In the genomic region with DNA sequence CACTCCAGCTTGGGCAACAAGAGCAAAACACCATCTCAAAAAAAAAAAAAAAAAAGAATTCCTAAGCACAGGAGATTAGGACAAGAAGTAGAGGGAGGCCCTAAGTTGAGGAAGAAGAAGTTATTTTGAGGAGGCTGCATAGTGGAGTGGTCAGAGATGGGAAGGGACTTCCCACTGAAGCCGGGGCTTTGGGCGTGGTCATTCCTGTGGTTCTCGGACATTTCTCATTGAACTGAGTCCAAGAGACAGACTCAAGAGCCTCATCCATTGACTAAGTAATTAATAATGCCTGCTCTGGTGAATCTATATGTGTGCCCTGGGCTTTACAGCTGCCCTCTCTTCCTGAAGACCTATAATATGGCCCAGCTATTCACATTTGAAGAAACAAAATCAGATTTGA, we compare ENCODE assay signal across 32 cellular contexts. TPM values are rescaled to one million over a fixed set of nuclear protein-coding genes. Genes with fewer than 3 reads are reported as not detected.
DNase-seq lines count a peak whose midpoint lies in the region; ATAC-seq and TF ChIP-seq lines count a peak whose summit lies in the region.
"Had no signal": no experiment of that assay in that cellular context is flagged by ENCODE, and none has a peak within 500 bp of the region (broad histone marks: within the 10 kb centered on the region; RNA-seq: fewer than 3 reads in every experiment).

No MANE protein-coding gene starts in this region.

- peaks cover 27 to 91% (median 48%) of the 10 kb centered on the region in 10 experiments for H3K4me1 ChIP-seq in BLaER1 treated with 17β-estradiol and CSF1 and Interleukin-3, amounts not matched to agents 10 nM and 100 nM
- no peaks in the 10 kb centered on the region for H3K4me1 ChIP-seq in sigmoid colon

- H3K9me3 Mint-ChIP-seq in effector memory CD8-positive, alpha-beta T cell = peaks cover 0 to 6% of the 10 kb centered on the region in 2 donors

- H3K27me3 ChIP-seq in BLaER1 treated with 17β-estradiol and CSF1 and Interleukin-3, amounts not matched to agents 10 nM and 100 nM = no peaks in the 10 kb centered on the region
- H3K27me3 ChIP-seq in sigmoid colon = no peaks in the 10 kb centered on the region
- H3K27me3 ChIP-seq: BLaER1, gastroesophageal sphincter, MG63, neural progenitor cell, stomach, vagina had no signal

- H3K4me3 Mint-ChIP-seq in effector memory CD8-positive, alpha-beta T cell = no peak overlapping the region
- H3K4me3 Mint-ChIP-seq: activated CD4-positive, alpha-beta memory T cell treated with anti-CD3 and anti-CD28 coated beads, Interleukin-2, amount 10 ng/mL, durations not matched to agents 7 days and 5 days; central memory CD8-positive, alpha-beta T cell; neural progenitor cell; T-helper 2 cell treated with Interferon-gamma antibody and Interleukin-4, amounts not matched to agents 5 μg/mL and 100 μg/mL, for 36 hours had no signal

- DNase-seq in ELR (ENCODE audit: low read depth) = peak; percentile 38
- no peak for DNase-seq in effector memory CD8-positive, alpha-beta T cell
- DNase-seq in sigmoid colon = peak; percentile 46
- no peak for DNase-seq in NCI-H2081 treated with DMSO at 0.1 percent for 48 hours (lab: John Stamatoyannopoulos, UW)
- no peak for DNase-seq in DMS153 (lab: John Stamatoyannopoulos, UW)
- no peak for DNase-seq in NCI-H2107 treated with DMSO at 0.1 percent for 48 hours (lab: John Stamatoyannopoulos, UW; ENCODE audit: unreplicated experiment)
- DNase-seq: ACHN; activated CD4-positive, alpha-beta memory T cell treated with anti-CD3 and anti-CD28 coated beads, Interleukin-2, amount 10 ng/mL, durations not matched to agents 7 days and 5 days; activated CD4-positive, CD25-positive, alpha-beta regulatory T cell treated with anti-CD3 and anti-CD28 coated beads, Interleukin-2, amount 50 U/mL, for 72 hours; activated CD8-positive, alpha-beta memory T cell treated with anti-CD3 and anti-CD28 coated beads, Interleukin-2, amount 50 U/mL, for 4 hours; activated naive CD4-positive, alpha-beta T cell treated with Interleukin-2 at 50 U/mL for 16 hours; H7; hippocampal formation; MG63; mucosa of descending colon; NCI-H2029; NCI-H526 treated with DMSO at 0.1 percent for 48 hours; NK-92 treated with Interleukin-12 subunit alpha and Interleukin-12 subunit beta, amount 100 ng/mL, for 24 hours; stimulated activated CD4-positive, alpha-beta T cell treated with anti-CD3 and anti-CD28 coated beads, Interleukin-12 subunit alpha, Interleukin-12 subunit beta, amount 100 ng/mL, for 4 hours; stimulated activated CD4-positive, alpha-beta T cell treated with anti-CD3 and anti-CD28 coated beads, Interleukin-2, amount 100 ng/mL, for 48 hours; stomach had no signal

- intact Hi-C loops in sigmoid colon (cut with DNase I) = no loop called here

- TF ChIP-seq POLR2A in sigmoid colon (IDR thresholded peaks at IDR 0.05) = no peak

- peak overlapping the region in 3 of 11 experiments; percentile 39 to 70 (median 67); a peak in 5 of 22 replicates for H3K9ac ChIP-seq in BLaER1 treated with 17β-estradiol and CSF1 and Interleukin-3, amounts not matched to agents 10 nM and 100 nM
- H3K9ac ChIP-seq: BLaER1, neural progenitor cell had no signal

- no peak overlapping the region for H3K4me3 ChIP-seq in BLaER1 treated with 17β-estradiol and CSF1 and Interleukin-3, amounts not matched to agents 10 nM and 100 nM
- no peak overlapping the region for H3K4me3 ChIP-seq in sigmoid colon
- H3K4me3 ChIP-seq: BLaER1, gastroesophageal sphincter, K562, MG63, mucosa of descending colon, neural progenitor cell, stomach, vagina had no signal

- peaks cover 0 to 7% of the 10 kb centered on the region in 2 donors for H3K27me3 Mint-ChIP-seq in effector memory CD8-positive, alpha-beta T cell
- H3K27me3 Mint-ChIP-seq: activated CD4-positive, alpha-beta memory T cell treated with anti-CD3 and anti-CD28 coated beads, Interleukin-2, amount 10 ng/mL, durations not matched to agents 7 days and 5 days had no signal

- peaks cover 6 to 11% of the 10 kb centered on the region in 2 donors for H3K4me1 Mint-ChIP-seq in effector memory CD8-positive, alpha-beta T cell (ENCODE audit: low read depth in 2 of 2)

- no peaks in the 10 kb centered on the region for H4K20me1 ChIP-seq in BLaER1 treated with 17β-estradiol and CSF1 and Interleukin-3, amounts not matched to agents 10 nM and 100 nM
- H4K20me1 ChIP-seq: BLaER1 had no signal

- WGBS in sigmoid colon, 2 donors = 79 to 84% methylated on average over 3 of the region's 3 CpGs

- ATAC-seq in effector memory CD8-positive, alpha-beta T cell (replicated peaks) = no peak
- ATAC-seq in HG03135 (IDR thresholded peaks at IDR 0.05; ENCODE audit: unreplicated experiment) = no peak
- ATAC-seq: gastroesophageal sphincter, K562, mucosa of descending colon, right cardiac atrium, Right ventricle myocardium inferior had no signal

- H3K4me2 ChIP-seq in BLaER1 treated with 17β-estradiol and CSF1 and Interleukin-3, amounts not matched to agents 10 nM and 100 nM = peak overlapping the region in 3 of 11 experiments; percentile 68 to 89 (median 74); a peak in 6 of 22 replicates
- H3K4me2 ChIP-seq: BLaER1, neural progenitor cell had no signal

- 0 out of 22 replicates have a peak, but pooled peaks cover 0 to 8% (median 0%) of the 10 kb centered on the region in 11 experiments for H3K36me3 ChIP-seq in BLaER1 treated with 17β-estradiol and CSF1 and Interleukin-3, amounts not matched to agents 10 nM and 100 nM
- no peaks in the 10 kb centered on the region for H3K36me3 ChIP-seq in sigmoid colon
- H3K36me3 ChIP-seq: BLaER1, gastroesophageal sphincter, MG63, neural progenitor cell, stomach, vagina had no signal

- H3K27ac Mint-ChIP-seq in effector memory CD8-positive, alpha-beta T cell = peak overlapping the region; percentile 53 to 79
- H3K27ac Mint-ChIP-seq: activated CD4-positive, alpha-beta memory T cell treated with anti-CD3 and anti-CD28 coated beads, Interleukin-2, amount 10 ng/mL, durations not matched to agents 7 days and 5 days; neural progenitor cell; T-helper 2 cell treated with Interferon-gamma antibody and Interleukin-4, amounts not matched to agents 5 μg/mL and 100 μg/mL, for 36 hours had no signal

- H3K27ac ChIP-seq in BLaER1 treated with 17β-estradiol and CSF1 and Interleukin-3, amounts not matched to agents 10 nM and 100 nM = peak overlapping the region in 6 of 11 experiments; percentile 17 to 100 (median 94); a peak in 11 of 22 replicates
- no peak overlapping the region for H3K27ac ChIP-seq in sigmoid colon
- H3K27ac ChIP-seq: BLaER1, gastroesophageal sphincter, neural progenitor cell, stomach, vagina had no signal

- H3K9me3 ChIP-seq in BLaER1 treated with 17β-estradiol and CSF1 and Interleukin-3, amounts not matched to agents 10 nM and 100 nM (replicated peaks in 1 of 11) = peaks cover 24 to 39% (median 28%) of the 10 kb centered on the region in 11 experiments
- peaks cover 0 to 3% (median 1%) of the 10 kb centered on the region in 4 donors for H3K9me3 ChIP-seq in sigmoid colon

- TF ChIP-seq CTCF in sigmoid colon (IDR thresholded peaks at IDR 0.05) = no peak

- H3K36me3 Mint-ChIP-seq in effector memory CD8-positive, alpha-beta T cell (ENCODE audit: insufficient read depth) = peaks cover 6% of the 10 kb centered on the region
- H3K36me3 Mint-ChIP-seq: neural progenitor cell had no signal

- no peak for TF ChIP-seq EP300 in sigmoid colon (IDR thresholded peaks at IDR 0.05)

RNA-seq across cellular contexts. Expression of a gene that starts 53.2 kb away (rescaled TPM):
- 1,000 to 10,000 TPM; 1,709 to 2,375 (median 1,954) TPM for total RNA-seq in sigmoid colon
- polyA plus RNA-seq in sigmoid colon = over 10,000 TPM in 2 of 3 donors, 1,000 to 10,000 TPM in 1; 6,007 to 20,022 (median 13,142) TPM

Comparison
In these comparisons a context has a peak if more than half of its experiments do, and no peak if none do; other contexts are left out.
1. H3K27ac ChIP-seq: peak in BLaER1 treated with 17β-estradiol and CSF1 and Interleukin-3, amounts not matched to agents 10 nM and 100 nM (6 of 11); none in sigmoid colon (0 of 4).
2. DNase-seq: peak in ELR (single experiment) and sigmoid colon (single experiment); none in effector memory CD8-positive, alpha-beta T cell (0 of 3), NCI-H2081 treated with DMSO at 0.1 percent for 48 hours (single experiment), DMS153 (single experiment) and NCI-H2107 treated with DMSO at 0.1 percent for 48 hours (single experiment).